In the genomic region with DNA sequence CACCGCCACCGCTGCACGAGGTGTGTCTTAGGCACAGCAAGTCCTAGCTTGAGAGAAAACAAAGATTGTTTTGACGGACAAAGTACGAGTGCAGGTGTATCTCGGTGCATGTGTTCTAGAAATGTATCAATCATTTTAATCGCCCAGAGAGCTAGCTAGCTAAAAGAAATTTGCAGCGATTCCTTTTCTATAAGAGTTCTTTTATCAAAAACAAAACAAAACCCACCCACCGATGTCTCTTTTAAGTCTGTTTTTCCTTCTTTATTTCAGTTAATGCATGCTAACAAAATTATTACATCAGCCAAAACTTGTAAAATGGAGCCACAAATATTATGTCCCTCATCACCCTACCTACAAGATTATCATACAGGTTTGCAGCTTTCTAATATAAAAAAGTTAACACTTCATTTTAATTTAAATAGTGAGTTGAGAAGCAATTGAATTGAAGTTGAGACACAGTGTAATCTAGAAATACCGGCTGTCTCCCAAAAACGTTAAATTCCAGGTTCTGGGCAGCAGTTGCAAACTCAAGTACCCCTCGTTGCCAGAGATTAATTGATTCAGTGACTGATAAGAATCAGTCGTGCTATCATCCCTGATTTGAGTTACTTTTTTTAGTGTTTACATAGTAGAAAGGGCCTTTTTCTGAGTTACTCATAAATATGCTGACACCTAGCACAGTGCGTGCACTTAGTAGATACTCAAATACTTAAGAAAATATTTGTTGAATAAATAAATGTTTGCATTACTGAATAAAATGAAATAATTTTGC, we compare ENCODE assay signal across 8 cellular contexts. TPM values are rescaled to one million over a fixed set of nuclear protein-coding genes. Genes with fewer than 3 reads are reported as not detected.
DNase-seq lines count a peak whose midpoint lies in the region; ATAC-seq and TF ChIP-seq lines count a peak whose summit lies in the region.

No MANE protein-coding gene starts in this region.

- DNase-seq in T-helper 1 cell (no peak), Panc1 (ENCODE audit: low read depth, low spot score) (no peak), fibroblast of the aortic adventitia (ENCODE audit: low read depth) (no peak), DMS 273 (lab: John Stamatoyannopoulos, UW; ENCODE audit: unreplicated experiment) (no peak)

- H3K36me3 ChIP-seq in Panc1 (ENCODE audit: control insufficient read depth, insufficient read depth, low read length) (peaks cover 2% of the 10 kb centered on the region; the same call in 1 of the 2 replicates), skeletal muscle tissue (ENCODE audit: control insufficient read depth in 3 of 3, insufficient read depth in 3 of 3, low read length in 3 of 3) (no peaks in the 10 kb centered on the region)

- intact Hi-C loops in Panc1 (cut with micrococcal nuclease; ENCODE audit: unreplicated experiment): no loop called here

- H3K4me3 ChIP-seq in Panc1 (ENCODE audit: low read depth in 2 of 2, low read length in 2 of 2) (peak overlapping the region; percentile 78 to 81), fibroblast of the aortic adventitia (ENCODE audit: low read depth, low read length) (peak overlapping the region; percentile 70), skeletal muscle tissue (ENCODE audit: low read length in 3 of 3) (peak overlapping the region; percentile 84 to 87 (median 87))

- peaks cover 12% of the 10 kb centered on the region for H3K4me1 Mint-ChIP-seq in T-helper 1 cell treated with Interleukin-12 subunit alpha and Interleukin-12 subunit beta and Interleukin-4 antibody, amounts not matched to agents 30 μg/mL and 1 μg/mL, for 36 hours (ENCODE audit: low read depth)

- no peaks in the 10 kb centered on the region for H3K27me3 ChIP-seq in Panc1 (ENCODE audit: control insufficient read depth, insufficient read depth, low read length)
- H3K27me3 ChIP-seq in skeletal muscle tissue (ENCODE audit: control insufficient read depth in 3 of 3, insufficient read depth in 3 of 3, low read length in 3 of 3): peaks cover 0 to 9% (median 0%) of the 10 kb centered on the region in 3 donors

- H3K9me3 ChIP-seq in Panc1 (ENCODE audit: control insufficient read depth, insufficient read depth, low read depth, low read length) (no peaks in the 10 kb centered on the region), skeletal muscle tissue (ENCODE audit: control insufficient read depth in 3 of 3, low read length in 3 of 3) (no peaks in the 10 kb centered on the region)

- peak overlapping the region; percentile 89 for H3K27ac Mint-ChIP-seq in T-helper 1 cell treated with Interleukin-12 subunit alpha and Interleukin-12 subunit beta and Interleukin-4 antibody, amounts not matched to agents 30 μg/mL and 1 μg/mL, for 36 hours

- in situ Hi-C loops in Panc1 (cut with HindIII; ENCODE audit: low pct_unique_long_range_greater_than_20kb, low sequenced_read_pairs): no loop called here

- TSS peak; percentile 96 for BruUV-seq in Panc1 (replicated peaks; lab: Mats Ljungman, UMichigan)

- no peaks in the 10 kb centered on the region for H3K36me3 Mint-ChIP-seq in T-helper 1 cell treated with Interleukin-12 subunit alpha and Interleukin-12 subunit beta and Interleukin-4 antibody, amounts not matched to agents 30 μg/mL and 1 μg/mL, for 36 hours (ENCODE audit: low read depth)

- H3K27me3 Mint-ChIP-seq in T-helper 1 cell treated with Interleukin-12 subunit alpha and Interleukin-12 subunit beta and Interleukin-4 antibody, amounts not matched to agents 30 μg/mL and 1 μg/mL, for 36 hours (ENCODE audit: low read depth): peaks cover 63% of the 10 kb centered on the region

- H3K9ac ChIP-seq in skeletal muscle tissue (ENCODE audit: low read depth in 1 of 3, low read length in 3 of 3): peak overlapping the region; percentile 84 to 87 (median 87)

- H3K9me3 Mint-ChIP-seq in T-helper 1 cell treated with Interleukin-12 subunit alpha and Interleukin-12 subunit beta and Interleukin-4 antibody, amounts not matched to agents 30 μg/mL and 1 μg/mL, for 36 hours: no peaks in the 10 kb centered on the region

- ATAC-seq in Panc1 (no peak), HG02798 (IDR thresholded peaks at IDR 0.05; ENCODE audit: poor library complexity, unreplicated experiment) (no peak), GM21381 (IDR thresholded peaks at IDR 0.05; ENCODE audit: unreplicated experiment) (no peak)

- POLR2A ChIA-PET in Panc1 (lab: Charles Lee): no interaction called here

- peak overlapping the region; percentile 90 for H3K27ac ChIP-seq in Panc1 (ENCODE audit: low read length)
- H3K27ac ChIP-seq in skeletal muscle tissue (ENCODE audit: low read depth, low read length): peak overlapping the region; percentile 89

- CTCF ChIA-PET in Panc1 (lab: Charles Lee): interaction anchor here (0.5 kb wide), 1 partner anchor 154 kb away, joined by 3 read pairs; no protein-coding TSS in a partner anchor

- TF ChIP-seq CTCF in Panc1 (IDR thresholded peaks at IDR 0.05) (no peak), fibroblast of the aortic adventitia (IDR thresholded peaks at IDR 0.05; ENCODE audit: insufficient read depth, low read length) (no peak)

- H3K4me1 ChIP-seq in Panc1 (ENCODE audit: control insufficient read depth, insufficient read depth, low read length) (peaks cover 50% of the 10 kb centered on the region), skeletal muscle tissue (ENCODE audit: control insufficient read depth in 3 of 3, insufficient read depth in 3 of 3, low read length in 3 of 3) (peaks cover 4 to 11% (median 5%) of the 10 kb centered on the region in 3 donors)

- H3K4me3 Mint-ChIP-seq in T-helper 1 cell treated with Interleukin-12 subunit alpha and Interleukin-12 subunit beta and Interleukin-4 antibody, amounts not matched to agents 30 μg/mL and 1 μg/mL, for 36 hours: peak overlapping the region; percentile 95

RNA-seq across cellular contexts. Expression of a gene that starts 1.5 kb away (rescaled TPM):
- total RNA-seq in Panc1 (2021; ENCODE audit: unreplicated experiment): 18.2 TPM
- 2.9 TPM for polyA plus RNA-seq in Panc1 (2012; ENCODE audit: insufficient read length)
- 5.2 and 6.5 TPM in 2 replicates for total RNA-seq in fibroblast of the aortic adventitia (ENCODE audit: low replicate concordance)
- 5.2 TPM for total RNA-seq in skeletal muscle tissue

RNA-seq across cellular contexts. Expression of a gene that starts 57.2 kb away (rescaled TPM):
- total RNA-seq in Panc1 (2021; ENCODE audit: unreplicated experiment): 51.6 TPM
- 44.0 TPM for polyA plus RNA-seq in Panc1 (2012; ENCODE audit: insufficient read length)
- 9.2 and 10.8 TPM in 2 replicates for total RNA-seq in fibroblast of the aortic adventitia (ENCODE audit: low replicate concordance)
- total RNA-seq in skeletal muscle tissue: 6.3 TPM
